In the genomic region with DNA sequence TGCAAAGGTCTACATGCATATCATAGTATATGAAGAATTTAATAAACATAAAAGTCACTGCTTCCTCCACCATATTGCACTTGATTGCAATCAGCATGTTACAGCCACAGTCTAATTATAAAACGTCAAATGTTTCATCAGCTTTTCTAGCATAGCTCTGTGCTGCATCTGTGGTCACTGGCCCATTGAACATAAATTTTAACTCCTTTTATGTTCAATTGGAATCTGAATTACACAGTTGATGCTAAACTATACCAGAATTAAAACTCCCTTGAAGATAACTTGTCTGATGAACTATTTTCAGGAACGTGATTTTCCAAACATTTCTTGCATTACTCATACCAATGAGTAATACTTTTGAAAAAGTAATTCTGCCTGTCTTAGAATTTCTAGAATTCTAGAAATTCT, we compare ENCODE assay signal across 20 cellular contexts.
DNase-seq lines count a peak whose midpoint lies in the region; ATAC-seq, FAIRE-seq and TF ChIP-seq lines count a peak whose summit lies in the region.
"Had no signal": no experiment of that assay in that cellular context is flagged by ENCODE, and none has a peak within 500 bp of the region (broad histone marks: within the 10 kb centered on the region; RNA-seq: fewer than 3 reads in every experiment).

No MANE protein-coding gene starts in this region.

- CTCF ChIA-PET in endothelial cell of umbilical vein (lab: Charles Lee), result no interaction called here

- H3K9me1 ChIP-seq in endothelial cell of umbilical vein (replicated peaks; ENCODE audit: control insufficient read depth, extremely low read depth, insufficient read depth, low read length), result no peaks in the 10 kb centered on the region

- no peak overlapping the region for H3K4me3 ChIP-seq in endothelial cell of umbilical vein (replicated peaks in 1 of 3; ENCODE audit: insufficient read depth in 1 of 3, low read depth in 1 of 3, low read length in 3 of 3)
- no peak overlapping the region for H3K4me3 ChIP-seq in trophoblast cell (ENCODE audit: low read depth, low read length)
- no peak overlapping the region for H3K4me3 ChIP-seq in upper lobe of right lung
- H3K4me3 ChIP-seq in heart right ventricle, result no peak overlapping the region
- H3K4me3 ChIP-seq: GM12878, HAP-1, heart left ventricle, ovary, stomach had no signal

- H3K4ac ChIP-seq in trophoblast cell (ENCODE audit: low read depth, low read length), result no peak overlapping the region

- H3K18ac ChIP-seq in trophoblast cell (ENCODE audit: low read length), result no peak overlapping the region

- no peak overlapping the region for H3K27ac ChIP-seq in endothelial cell of umbilical vein (ENCODE audit: insufficient read depth, low read depth, low read length)
- no peak overlapping the region for H3K27ac ChIP-seq in trophoblast cell (ENCODE audit: low read depth, low read length)
- H3K27ac ChIP-seq in upper lobe of right lung, result no peak overlapping the region
- no peak overlapping the region for H3K27ac ChIP-seq in heart right ventricle
- H3K27ac ChIP-seq: heart left ventricle, KMS-11, ovary, stomach had no signal

- H3K9me3 ChIP-seq in endothelial cell of umbilical vein (replicated peaks; ENCODE audit: control insufficient read depth, insufficient read depth, low read length) (no peaks in the 10 kb centered on the region), trophoblast cell (ENCODE audit: insufficient read depth, low read depth, low read length) (no peaks in the 10 kb centered on the region), upper lobe of right lung (no peaks in the 10 kb centered on the region), heart right ventricle (no peaks in the 10 kb centered on the region)
- H3K9me3 ChIP-seq: HAP-1, heart left ventricle, ovary, stomach had no signal

- no peak overlapping the region for H3K23ac ChIP-seq in trophoblast cell (ENCODE audit: low read length)

- H2BK120ac ChIP-seq in trophoblast cell (ENCODE audit: insufficient read depth, low read length, poor library complexity), result no peak overlapping the region

- BruUV-seq in endothelial cell of umbilical vein (replicated peaks; lab: Mats Ljungman, UMichigan), result no TSS peak

- H3K36me3 ChIP-seq in endothelial cell of umbilical vein (ENCODE audit: control insufficient read depth in 2 of 2, extremely low read depth in 1 of 2, insufficient read depth in 2 of 2, low read length in 2 of 2) (no peaks in the 10 kb centered on the region), trophoblast cell (ENCODE audit: control insufficient read depth in 1 of 2, insufficient read depth in 2 of 2, low read length in 2 of 2) (no peaks in the 10 kb centered on the region), upper lobe of right lung (no peaks in the 10 kb centered on the region), heart right ventricle (no peaks in the 10 kb centered on the region)
- H3K36me3 ChIP-seq: HAP-1, heart left ventricle, ovary, stomach had no signal

- TF ChIP-seq CTCF in endothelial cell of umbilical vein (IDR thresholded peaks at IDR 0.05; ENCODE audit: extremely low read depth in 1 of 2, insufficient read depth in 1 of 2, low read depth in 1 of 2, low read length in 2 of 2), result no peak
- no peak for TF ChIP-seq CTCF in upper lobe of right lung (IDR thresholded peaks at IDR 0.05)
- TF ChIP-seq CTCF in heart right ventricle (IDR thresholded peaks at IDR 0.05), result no peak

- FAIRE-seq in RCC 7860 (lab: Jason Lieb, UNC), result peak; percentile 83
- no peak for FAIRE-seq in endothelial cell of umbilical vein (lab: Jason Lieb, UNC)
- FAIRE-seq: GM12878 had no signal

- intact Hi-C loops in endothelial cell of umbilical vein (cut with micrococcal nuclease), result no loop called here
- intact Hi-C loops in sciatic nerve (cut with DNase I), result no loop called here
- intact Hi-C loops in upper lobe of right lung (cut with DNase I), result no loop called here
- intact Hi-C loops in heart right ventricle (cut with DNase I), result no loop called here

- no peak overlapping the region for H3K4me2 ChIP-seq in endothelial cell of umbilical vein (ENCODE audit: insufficient read depth, low read length)
- H3K4me2 ChIP-seq in trophoblast cell (ENCODE audit: low read length), result no peak overlapping the region
- H3K4me2 ChIP-seq: KMS-11 had no signal

- no peaks in the 10 kb centered on the region for H3K27me3 ChIP-seq in endothelial cell of umbilical vein (ENCODE audit: control insufficient read depth in 2 of 2, insufficient read depth in 2 of 2, low read length in 2 of 2)
- H3K27me3 ChIP-seq in trophoblast cell (ENCODE audit: insufficient read depth, low read length), result no peaks in the 10 kb centered on the region
- no peaks in the 10 kb centered on the region for H3K27me3 ChIP-seq in upper lobe of right lung
- H3K27me3 ChIP-seq in heart right ventricle, result no peaks in the 10 kb centered on the region
- H3K27me3 ChIP-seq: heart left ventricle, ovary, stomach had no signal

- H3K14ac ChIP-seq in trophoblast cell (ENCODE audit: low read length), result no peak overlapping the region

- H3K79me1 ChIP-seq in trophoblast cell (ENCODE audit: low read length), result no peaks in the 10 kb centered on the region

- H2AFZ ChIP-seq in endothelial cell of umbilical vein (ENCODE audit: low read depth, low read length), result no peak overlapping the region
- H2AFZ ChIP-seq in trophoblast cell (ENCODE audit: insufficient read depth, low read length, poor library complexity), result no peak overlapping the region

- no peak overlapping the region for H2BK5ac ChIP-seq in trophoblast cell (ENCODE audit: low read depth, low read length, poor library complexity)

- DNase-seq in ELR (ENCODE audit: low read depth), result peak; percentile 71
- peak; percentile 45 for DNase-seq in RCC 7860 (ENCODE audit: low spot score)
- DNase-seq in endothelial cell of umbilical vein (ENCODE audit: low read depth, low spot score), result peak; percentile 4
- DNase-seq in trophoblast cell, result peak; percentile 7 to 78
- DNase-seq in sciatic nerve (ENCODE audit: low spot score), result no peak
- DNase-seq in upper lobe of right lung, result no peak
- DNase-seq in heart right ventricle, result no peak
- DNase-seq: activated CD4-positive, alpha-beta T cell treated with anti-CD3 and anti-CD28 coated beads for 4 hours; heart left ventricle; NCI-H187; NCI-H526 treated with DMSO at 0.1 percent for 48 hours; ovary; stimulated activated CD4-positive, alpha-beta T cell treated with anti-CD3 and anti-CD28 coated beads, Interleukin-12 subunit alpha, Interleukin-12 subunit beta, amount 100 ng/mL, for 4 hours; stomach; T-helper 17 cell had no signal

- H3K79me2 ChIP-seq in endothelial cell of umbilical vein (ENCODE audit: control insufficient read depth, insufficient read depth, low read length) (no peaks in the 10 kb centered on the region), trophoblast cell (ENCODE audit: control insufficient read depth, insufficient read depth, low read length, poor library complexity) (no peaks in the 10 kb centered on the region)

- H4K12ac ChIP-seq in trophoblast cell (ENCODE audit: low read depth, low read length), result no peak overlapping the region

- dilution Hi-C loops in endothelial cell of umbilical vein (cut with MboI; ENCODE audit: extremely low pct_ligation_motif_present, low sequenced_read_pairs), result no loop called here

- no peak for TF ChIP-seq POLR2A in endothelial cell of umbilical vein (IDR thresholded peaks at IDR 0.05; ENCODE audit: low read depth, low read length)

- H4K8ac ChIP-seq in trophoblast cell (ENCODE audit: low read depth, low read length), result no peak overlapping the region

- H3K4me1 ChIP-seq in endothelial cell of umbilical vein (ENCODE audit: control insufficient read depth, extremely low read depth, insufficient read depth, low read length) (no peaks in the 10 kb centered on the region), trophoblast cell (ENCODE audit: control insufficient read depth in 1 of 2, insufficient read depth in 2 of 2, low read length in 2 of 2) (no peaks in the 10 kb centered on the region), upper lobe of right lung (no peaks in the 10 kb centered on the region), heart right ventricle (no peaks in the 10 kb centered on the region)
- H3K4me1 ChIP-seq: HAP-1, heart left ventricle, stomach had no signal

- no peak overlapping the region for H2AK5ac ChIP-seq in trophoblast cell (ENCODE audit: low read length)

- POLR2A ChIA-PET in endothelial cell of umbilical vein (lab: Charles Lee), result no interaction called here

- H2BK12ac ChIP-seq in trophoblast cell (ENCODE audit: low read length), result no peak overlapping the region

- H4K20me1 ChIP-seq in endothelial cell of umbilical vein (replicated peaks; ENCODE audit: control insufficient read depth, extremely low read depth, insufficient read depth, low read length), result no peaks in the 10 kb centered on the region

- no peak for ATAC-seq in sciatic nerve
- no peak for ATAC-seq in upper lobe of right lung
- no peak for ATAC-seq in heart right ventricle
- ATAC-seq in activated CD4-positive, CD25-positive, alpha-beta regulatory T cell treated with anti-CD3 and anti-CD28 coated beads, Interleukin-2, amount 50 U/mL, for 24 hours, result no peak
- ATAC-seq: activated naive CD4-positive, alpha-beta T cell treated with anti-CD3 and anti-CD28 coated beads, Interleukin-2, amount 50 U/mL, for 72 hours; GM12878; heart left ventricle; T-helper 17 cell had no signal

- H4K91ac ChIP-seq in trophoblast cell (ENCODE audit: low read depth, low read length), result no peak overlapping the region

- H3K9ac ChIP-seq in endothelial cell of umbilical vein (replicated peaks; ENCODE audit: extremely low read depth, insufficient read depth, low read length) (no peak overlapping the region), trophoblast cell (ENCODE audit: low read length) (no peak overlapping the region)
- H3K9ac ChIP-seq: KMS-11 had no signal

- WGBS in trophoblast cell (ENCODE audit: extremely low coverage, insufficient coverage, insufficient read length), result no CpG with 5 or more reads among the region's 2 CpGs
- 26 to 31% methylated on average over 2 of the region's 2 CpGs for WGBS in heart right ventricle, 2 donors

TF ChIP-seq in endothelial cell of umbilical vein, 7 proteins besides CTCF, POLR2A, EP300 and RAD21:
- no peak for TF ChIP-seq MAX (IDR thresholded peaks at IDR 0.05; ENCODE audit: insufficient read depth, insufficient read length)
- no peak for TF ChIP-seq GATA2 (IDR thresholded peaks at IDR 0.05; ENCODE audit: insufficient read depth, insufficient read length, low read depth, low read length)
- TF ChIP-seq MYC (IDR thresholded peaks at IDR 0.05; ENCODE audit: low read depth, low read length), result no peak
- TF ChIP-seq POLR2AphosphoS5 (IDR thresholded peaks at IDR 0.05; ENCODE audit: insufficient read depth, low read depth, low read length), result no peak
- TF ChIP-seq FOS (IDR thresholded peaks at IDR 0.05; ENCODE audit: borderline replicate concordance, insufficient read depth, low read length), result no peak
- TF ChIP-seq JUN (IDR thresholded peaks at IDR 0.05; ENCODE audit: borderline replicate concordance, insufficient read depth, insufficient read length, low read depth), result no peak
- TF ChIP-seq EZH2 (IDR thresholded peaks at IDR 0.05; ENCODE audit: borderline replicate concordance, low read depth, low read length, severe bottlenecking), result no peak

Comparison
In these comparisons a context has a peak if more than half of its experiments do, and no peak if none do; other contexts are left out.
1. DNase-seq: peak in ELR (single experiment), RCC 7860 (single experiment), endothelial cell of umbilical vein (single experiment) and trophoblast cell (2 of 2); none in sciatic nerve (single experiment), upper lobe of right lung (single experiment) and heart right ventricle (0 of 2).